ENCODE assay signal across 26 cellular contexts in genomic region chr16:65098916-65099315, GRCh38. TPM values are rescaled to one million over a fixed set of nuclear protein-coding genes. Genes with fewer than 3 reads are reported as not detected.
"Had no signal": no experiment of that assay in that cellular context is flagged by ENCODE, and none has a peak within 500 bp of the region (broad histone marks: within the 10 kb centered on the region; RNA-seq: fewer than 3 reads in every experiment).

No MANE protein-coding gene starts in this region.

- H3K4me3 Mint-ChIP-seq: activated CD4-positive, alpha-beta memory T cell treated with anti-CD3 and anti-CD28 coated beads for 36 hours; activated naive CD4-positive, alpha-beta T cell treated with anti-CD3 and anti-CD28 coated beads, Interleukin-2, amount 50 U/mL, for 24 hours; activated naive CD8-positive, alpha-beta T cell treated with anti-CD3 and anti-CD28 coated beads, Interleukin-2, amount 50 U/mL, for 24 hours; activated T-helper 17 cell treated with anti-CD3 and anti-CD28 coated beads, Interleukin-2, amount 50 U/mL, for 72 hours; memory B cell; naive thymus-derived CD8-positive, alpha-beta T cell; neural crest cell had no signal

- H3K27ac Mint-ChIP-seq: activated CD4-positive, alpha-beta memory T cell treated with anti-CD3 and anti-CD28 coated beads for 36 hours; activated naive CD4-positive, alpha-beta T cell treated with anti-CD3 and anti-CD28 coated beads, Interleukin-2, amount 50 U/mL, for 24 hours; activated naive CD8-positive, alpha-beta T cell treated with anti-CD3 and anti-CD28 coated beads, Interleukin-2, amount 50 U/mL, for 24 hours; activated T-helper 17 cell treated with anti-CD3 and anti-CD28 coated beads, Interleukin-2, amount 50 U/mL, for 72 hours; memory B cell; naive thymus-derived CD8-positive, alpha-beta T cell had no signal

- H3K4me1 Mint-ChIP-seq: activated naive CD4-positive, alpha-beta T cell treated with anti-CD3 and anti-CD28 coated beads, Interleukin-2, amount 50 U/mL, for 24 hours; activated naive CD8-positive, alpha-beta T cell treated with anti-CD3 and anti-CD28 coated beads, Interleukin-2, amount 50 U/mL, for 24 hours; activated T-helper 17 cell treated with anti-CD3 and anti-CD28 coated beads, Interleukin-2, amount 50 U/mL, for 72 hours; memory B cell; naive thymus-derived CD8-positive, alpha-beta T cell; neural crest cell had no signal

- H3K36me3 Mint-ChIP-seq: activated CD4-positive, alpha-beta memory T cell treated with anti-CD3 and anti-CD28 coated beads for 36 hours; activated naive CD4-positive, alpha-beta T cell treated with anti-CD3 and anti-CD28 coated beads, Interleukin-2, amount 50 U/mL, for 24 hours; memory B cell had no signal

- H3K4me3 ChIP-seq: colonic mucosa, dorsolateral prefrontal cortex, right atrium auricular region, tibial nerve had no signal

- H3K4me1 ChIP-seq: colonic mucosa, right atrium auricular region, tibial nerve had no signal

- H3K36me3 ChIP-seq: colonic mucosa, right atrium auricular region, tibial nerve had no signal

- H3K27ac ChIP-seq: colonic mucosa, dorsolateral prefrontal cortex, right atrium auricular region, tibial nerve, VCaP had no signal

- H3K9me3 ChIP-seq: colonic mucosa, right atrium auricular region, tibial nerve had no signal

- DNase-seq: activated CD4-positive, alpha-beta memory T cell treated with anti-CD3 and anti-CD28 coated beads for 36 hours; activated CD4-positive, alpha-beta T cell treated with anti-CD3 and anti-CD28 coated beads for 4 hours; activated CD8-positive, alpha-beta memory T cell treated with anti-CD3 and anti-CD28 coated beads, Interleukin-2, amount 50 U/mL, for 4 hours; activated naive CD8-positive, alpha-beta T cell treated with anti-CD3 and anti-CD28 coated beads, Interleukin-2, amount 50 U/mL, for 24 hours; activated T-cell treated with anti-CD3 and anti-CD28 coated beads, Interleukin-2, amount 50 U/mL, for 1 hour; colonic mucosa; dorsolateral prefrontal cortex; effector memory CD4-positive, alpha-beta T cell; head of caudate nucleus; hippocampal formation; kidney; left colon; midbrain; naive thymus-derived CD8-positive, alpha-beta T cell; nucleus accumbens; stimulated activated CD4-positive, alpha-beta T cell treated with anti-CD3 and anti-CD28 coated beads, Interleukin-2, amount 100 ng/mL, for 48 hours; stimulated activated naive CD4-positive, alpha-beta T cell treated with Interleukin-2 at 50 U/mL for 16 hours had no signal

- H3K27me3 Mint-ChIP-seq: activated CD4-positive, alpha-beta memory T cell treated with anti-CD3 and anti-CD28 coated beads for 36 hours; activated naive CD4-positive, alpha-beta T cell treated with anti-CD3 and anti-CD28 coated beads, Interleukin-2, amount 50 U/mL, for 24 hours; activated naive CD8-positive, alpha-beta T cell treated with anti-CD3 and anti-CD28 coated beads, Interleukin-2, amount 50 U/mL, for 24 hours; activated T-helper 17 cell treated with anti-CD3 and anti-CD28 coated beads, Interleukin-2, amount 50 U/mL, for 72 hours; memory B cell had no signal

- H3K27me3 ChIP-seq: colonic mucosa, dorsolateral prefrontal cortex, right atrium auricular region, tibial nerve had no signal

RNA-seq across cellular contexts. Expression of gene CDH11, which starts 22.9 kb away (rescaled TPM):
- total RNA-seq: activated CD4-positive, alpha-beta memory T cell treated with anti-CD3 and anti-CD28 coated beads for 36 hours; activated CD8-positive, alpha-beta memory T cell treated with anti-CD3 and anti-CD28 coated beads for 36 hours; activated T-helper 17 cell treated with anti-CD3 and anti-CD28 coated beads, Interleukin-2, amount 50 U/mL, for 72 hours; naive thymus-derived CD8-positive, alpha-beta T cell; T-helper 1 cell treated with Interleukin-12 subunit alpha and Interleukin-12 subunit beta and Interleukin-4 antibody, amounts not matched to agents 30 ng/mL and 1 ng/mL, for 36 hours had no signal
- polyA plus RNA-seq: naive thymus-derived CD8-positive, alpha-beta T cell had no signal
